15 cellular contexts compared by ENCODE assay signal in genomic region chr2:218386505-218387368, GRCh38. TPM values are rescaled to one million over a fixed set of nuclear protein-coding genes. Genes with fewer than 3 reads are reported as not detected.
DNase-seq lines count a peak whose midpoint lies in the region; ATAC-seq and TF ChIP-seq lines count a peak whose summit lies in the region.
"Had no signal": no experiment of that assay in that cellular context is flagged by ENCODE, and none has a peak within 500 bp of the region (broad histone marks: within the 10 kb centered on the region; RNA-seq: fewer than 3 reads in every experiment).

No MANE protein-coding gene starts in this region.

- no peaks in the 10 kb centered on the region for H3K9me3 ChIP-seq in NT2/D1 (ENCODE audit: insufficient read depth, low read length)
- no peaks in the 10 kb centered on the region for H3K9me3 ChIP-seq in neutrophil

- H3K4me3 ChIP-seq in NT2/D1 (ENCODE audit: insufficient read length, low read depth) (peak overlapping the region; percentile 45), iPS-11a (ENCODE audit: low read depth, low read length) (peak overlapping the region; percentile 42), neutrophil (ENCODE audit: low read depth in 1 of 2, low read length in 1 of 2) (peak overlapping the region; percentile 76 to 100)

- peak overlapping the region; percentile 80 for H3K27ac ChIP-seq in neutrophil
- H3K27ac ChIP-seq: C4-2B, KMS-11 had no signal

- peaks cover 0 to 2% (median 0%) of the 10 kb centered on the region in 7 donors for H3K9me3 Mint-ChIP-seq in CD14-positive monocyte

- peaks cover 75 to 91% of the 10 kb centered on the region in 2 donors for H3K36me3 Mint-ChIP-seq in CD14-positive monocyte
- H3K36me3 Mint-ChIP-seq: activated CD8-positive, alpha-beta memory T cell treated with anti-CD3 and anti-CD28 coated beads, Interleukin-2, amount 10 ng/mL, durations not matched to agents 7 days and 5 days had no signal

- peaks cover 0 to 3% (median 0%) of the 10 kb centered on the region in 3 donors for H3K27me3 Mint-ChIP-seq in CD14-positive monocyte (ENCODE audit: low read depth in 3 of 3)

- intact Hi-C loops in CD14-positive monocyte (cut with micrococcal nuclease) = no loop called here

- peaks cover 20% of the 10 kb centered on the region for H3K4me1 ChIP-seq in NT2/D1 (ENCODE audit: insufficient read depth, insufficient read length)
- H3K4me1 ChIP-seq in neutrophil (ENCODE audit: control insufficient read depth in 1 of 2, insufficient read depth in 1 of 2, low read depth in 1 of 2, low read length in 1 of 2) = peaks cover 78 to 89% of the 10 kb centered on the region in 2 experiments

- DNase-seq in CD14-positive monocyte (ENCODE audit: low spot score) = no peak
- DNase-seq in NT2/D1 (ENCODE audit: low read depth, low spot score) = no peak
- no peak for DNase-seq in SHP77 (lab: John Stamatoyannopoulos, UW)
- DNase-seq in HT-29 (ENCODE audit: low spot score) = no peak
- DNase-seq in activated CD4-positive, CD25-positive, alpha-beta regulatory T cell treated with anti-CD3 and anti-CD28 coated beads, Interleukin-2, amount 50 U/mL, for 72 hours = no peak
- DNase-seq: activated CD8-positive, alpha-beta memory T cell treated with anti-CD3 and anti-CD28 coated beads, Interleukin-2, amount 10 ng/mL, durations not matched to agents 7 days and 5 days; GOT3; kidney glomerular epithelial cell had no signal

- H3K4me1 Mint-ChIP-seq in CD14-positive monocyte = peaks cover 68% of the 10 kb centered on the region
- H3K4me1 Mint-ChIP-seq: activated CD8-positive, alpha-beta memory T cell treated with anti-CD3 and anti-CD28 coated beads, Interleukin-2, amount 10 ng/mL, durations not matched to agents 7 days and 5 days had no signal

- H3K27me3 ChIP-seq in NT2/D1 (ENCODE audit: insufficient read depth, insufficient read length) (peaks cover 13% of the 10 kb centered on the region), neutrophil (no peaks in the 10 kb centered on the region)

- H3K9ac ChIP-seq in NT2/D1 (ENCODE audit: insufficient read length, low read depth) = peak overlapping the region; percentile 23
- H3K9ac ChIP-seq: KMS-11 had no signal

- peak overlapping the region; percentile 91 to 100 (median 96) for H3K27ac Mint-ChIP-seq in CD14-positive monocyte
- H3K27ac Mint-ChIP-seq: activated CD8-positive, alpha-beta memory T cell treated with anti-CD3 and anti-CD28 coated beads, Interleukin-2, amount 10 ng/mL, durations not matched to agents 7 days and 5 days had no signal

- H3K4me3 Mint-ChIP-seq in CD14-positive monocyte = peak overlapping the region; percentile 89 to 100
- H3K4me3 Mint-ChIP-seq: activated CD8-positive, alpha-beta memory T cell treated with anti-CD3 and anti-CD28 coated beads, Interleukin-2, amount 10 ng/mL, durations not matched to agents 7 days and 5 days had no signal

- TF ChIP-seq CTCF in CD14-positive monocyte (IDR thresholded peaks at IDR 0.05) = no peak
- TF ChIP-seq CTCF in neutrophil (IDR thresholded peaks at IDR 0.05) = no peak

- no peak for ATAC-seq in GM18520 (IDR thresholded peaks at IDR 0.05; ENCODE audit: unreplicated experiment)

- H3K36me3 ChIP-seq in NT2/D1 (ENCODE audit: insufficient read depth, insufficient read length, low read length) (no peaks in the 10 kb centered on the region), neutrophil (peaks cover 83% of the 10 kb centered on the region)

RNA-seq across cellular contexts. Expression of gene SLC11A1, which starts 4.7 kb away (rescaled TPM):
- polyA plus RNA-seq in CD14-positive monocyte = 100 to 1,000 TPM; 184 to 352 TPM
- total RNA-seq in HT-29 (2014; rRNA removed; shearing (Covaris generic)) = 0.33 and 0.86 TPM in 2 replicates
- total RNA-seq: epithelial cell of proximal tubule, pulmonary artery endothelial cell had no signal

RNA-seq across cellular contexts. Expression of gene CTDSP1, which starts 12.9 kb away (rescaled TPM):
- polyA plus RNA-seq in CD14-positive monocyte = 10 to 100 TPM; 46.4 to 49.9 TPM
- total RNA-seq in HT-29 (2014; rRNA removed; shearing (Covaris generic)) = 132 and 151 TPM in 2 replicates

RNA-seq across cellular contexts. Expression of gene CATIP, which starts 30.1 kb away (rescaled TPM):
- 1 to 10 TPM; 2.9 to 5.5 TPM for polyA plus RNA-seq in CD14-positive monocyte
- total RNA-seq in HT-29 (2014; rRNA removed; shearing (Covaris generic)) = 1.6 TPM in 1 of 2 replicates, not detected in the other
- total RNA-seq: activated CD8-positive, alpha-beta memory T cell treated with anti-CD3 and anti-CD28 coated beads, Interleukin-2, amount 10 ng/mL, durations not matched to agents 7 days and 5 days; epithelial cell of proximal tubule; pulmonary artery endothelial cell had no signal

RNA-seq across cellular contexts. Expression of gene VIL1, which starts 32.2 kb away (rescaled TPM):
- polyA plus RNA-seq in CD14-positive monocyte = not detected
- 230 and 247 TPM in 2 replicates for total RNA-seq in HT-29 (2014; rRNA removed; shearing (Covaris generic))
- total RNA-seq: epithelial cell of proximal tubule, pulmonary artery endothelial cell had no signal
